28 cellular contexts compared by ENCODE assay signal in the genomic region with DNA sequence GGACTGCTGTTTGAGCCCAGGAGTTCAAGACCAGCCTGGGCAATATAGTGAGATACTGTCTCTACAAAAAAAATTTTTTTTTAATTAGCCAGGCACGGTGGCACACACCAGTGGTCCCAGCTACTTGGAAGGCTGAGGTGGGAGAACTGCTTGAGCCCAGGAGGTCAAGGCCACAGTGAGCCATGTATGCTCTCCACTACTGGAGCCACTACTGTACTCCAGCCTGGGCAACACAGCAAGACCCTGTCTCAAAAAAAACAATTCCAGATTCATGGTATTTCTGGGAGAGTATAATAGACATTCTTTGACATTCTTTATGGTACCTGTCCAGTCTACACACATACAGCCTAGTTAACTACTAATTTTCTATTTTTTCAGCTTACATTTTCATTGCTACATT.
"Had no signal": no experiment of that assay in that cellular context is flagged by ENCODE, and none has a peak within 500 bp of the region (broad histone marks: within the 10 kb centered on the region; RNA-seq: fewer than 3 reads in every experiment).

No MANE protein-coding gene starts in this region.

- H3K4me3 Mint-ChIP-seq: dendritic cell treated with granulocyte-macrophage colony-stimulating factor and Interleukin-4, amounts not matched to agents 40 ng/mL and 50 ng/mL, for 4 days; effector memory CD8-positive, alpha-beta T cell; endodermal cell had no signal

- H3K27ac ChIP-seq: colonic mucosa, coronary artery, dorsolateral prefrontal cortex, epithelial cell of prostate, esophagus muscularis mucosa, esophagus squamous epithelium, foreskin keratinocyte, gastrocnemius medialis, gastroesophageal sphincter, heart left ventricle, heart right ventricle had no signal

- H3K4me1 ChIP-seq: colonic mucosa had no signal

- H3K27me3 Mint-ChIP-seq: dendritic cell treated with granulocyte-macrophage colony-stimulating factor and Interleukin-4, amounts not matched to agents 40 ng/mL and 50 ng/mL, for 4 days; effector memory CD8-positive, alpha-beta T cell had no signal

- H3K9me3 Mint-ChIP-seq: dendritic cell treated with granulocyte-macrophage colony-stimulating factor and Interleukin-4, amounts not matched to agents 40 ng/mL and 50 ng/mL, for 4 days; effector memory CD8-positive, alpha-beta T cell; endodermal cell had no signal

- H3K27me3 ChIP-seq: colonic mucosa, dorsolateral prefrontal cortex, esophagus muscularis mucosa, esophagus squamous epithelium, foreskin keratinocyte, gastrocnemius medialis, gastroesophageal sphincter, heart left ventricle, heart right ventricle had no signal

- H3K4me3 ChIP-seq: colonic mucosa, coronary artery, dorsolateral prefrontal cortex, esophagus muscularis mucosa, esophagus squamous epithelium, gastrocnemius medialis, gastroesophageal sphincter, heart left ventricle, heart right ventricle had no signal

- H3K27ac Mint-ChIP-seq: dendritic cell treated with granulocyte-macrophage colony-stimulating factor and Interleukin-4, amounts not matched to agents 40 ng/mL and 50 ng/mL, for 4 days; effector memory CD8-positive, alpha-beta T cell; endodermal cell had no signal

- H3K9me3 ChIP-seq: colonic mucosa, esophagus muscularis mucosa, esophagus squamous epithelium, gastrocnemius medialis, gastroesophageal sphincter, heart left ventricle, heart right ventricle had no signal

- H3K36me3 ChIP-seq: colonic mucosa, esophagus muscularis mucosa, esophagus squamous epithelium, gastrocnemius medialis, gastroesophageal sphincter, heart left ventricle, heart right ventricle had no signal

- ATAC-seq: effector memory CD8-positive, alpha-beta T cell; esophagus mucosa; foreskin keratinocyte; gastrocnemius medialis; gastroesophageal sphincter; heart left ventricle; heart right ventricle had no signal

- DNase-seq: colonic mucosa; cortex of kidney; dermis blood vessel endothelial cell; dorsolateral prefrontal cortex; effector CD4-positive, alpha-beta T cell; effector CD8-positive, alpha-beta T cell; effector memory CD4-positive, alpha-beta T cell; effector memory CD8-positive, alpha-beta T cell; endodermal cell; erythroblast; esophagus squamous epithelium; foreskin fibroblast; foreskin keratinocyte; foreskin melanocyte; gastrocnemius medialis; glutamatergic neuron; head of caudate nucleus; heart left ventricle; heart right ventricle had no signal

- FAIRE-seq: endometrium, endothelial cell of umbilical vein, frontal cortex had no signal
